16 cellular contexts compared by ENCODE assay signal in the genomic region with DNA sequence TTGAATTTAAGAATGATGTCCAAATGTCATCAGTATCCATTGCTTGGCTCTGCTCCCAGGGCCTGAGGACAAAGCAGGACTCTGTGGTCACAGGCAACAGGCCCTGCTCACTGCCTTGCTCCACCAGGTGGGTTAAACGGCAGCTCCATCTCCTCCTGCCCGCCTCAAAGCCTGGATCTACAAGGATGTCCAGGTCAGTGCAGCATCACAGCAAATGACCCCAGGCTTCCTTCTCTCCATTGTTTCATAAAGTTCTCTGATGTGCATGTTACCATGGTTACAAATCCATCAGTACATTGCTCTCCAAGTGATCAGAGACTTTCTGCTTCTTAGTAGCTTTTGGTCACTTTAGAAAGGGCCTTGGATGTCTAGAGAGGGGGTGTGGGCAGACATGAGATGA.
DNase-seq lines count a peak whose midpoint lies in the region; ATAC-seq, FAIRE-seq and TF ChIP-seq lines count a peak whose summit lies in the region.
"Had no signal": no experiment of that assay in that cellular context is flagged by ENCODE, and none has a peak within 500 bp of the region (broad histone marks: within the 10 kb centered on the region; RNA-seq: fewer than 3 reads in every experiment).

No MANE protein-coding gene starts in this region.

- TF ChIP-seq EP300 in HepG2 (IDR thresholded peaks at IDR 0.05; ENCODE audit: low read depth in 2 of 2, low read length in 2 of 2) (no peak), HepG2 (CRISPR knock-in tag; IDR thresholded peaks at IDR 0.05; ENCODE audit: borderline replicate concordance) (no peak)

- ATAC-seq in HepG2 (no peak), right lobe of liver (no peak)
- ATAC-seq: GM23338 had no signal

- no peak overlapping the region for H2AFZ ChIP-seq in HepG2 (ENCODE audit: low read length)
- H2AFZ ChIP-seq: GM23338 had no signal

- H4K20me1 ChIP-seq in HepG2 (ENCODE audit: insufficient read depth, low read length) = no peaks in the 10 kb centered on the region

- CTCF ChIA-PET in HepG2 (lab: Yijun Ruan, JAX; ENCODE audit: low intra/inter-chr PET ratio, low total read pairs) = no interaction called here

- DNase-seq in HepG2 (ENCODE audit: low spot score) = no peak
- no peak for DNase-seq in right lobe of liver
- peak; percentile 21 for DNase-seq in fibroblast of pulmonary artery (ENCODE audit: low read depth)
- DNase-seq in mesenteric fat pad (ENCODE audit: low spot score) = peak; percentile 51
- no peak for DNase-seq in urothelium cell line (ENCODE audit: low spot score)
- DNase-seq in SIG-M5 treated with dmso at 0.1 percent for 504 hours (lab: John Stamatoyannopoulos, UW; ENCODE audit: unreplicated experiment) = no peak
- no peak for DNase-seq in stimulated activated naive CD4-positive, alpha-beta T cell treated with Interleukin-2 at 50 U/mL for 16 hours (lab: John Stamatoyannopoulos, UW)
- DNase-seq in colonic mucosa = no peak
- DNase-seq: Caco-2; CD8-positive, alpha-beta memory T cell; DMS53; H7 had no signal

- intact Hi-C loops in HepG2 (cut with micrococcal nuclease; ENCODE audit: unreplicated experiment) (no loop called here), right lobe of liver (cut with DNase I) (no loop called here), colonic mucosa (cut with DNase I) (no loop called here)

- no peaks in the 10 kb centered on the region for H3K36me3 ChIP-seq in HepG2 (replicated peaks in 1 of 2; ENCODE audit: control insufficient read depth in 1 of 2, insufficient read depth in 2 of 2, low read length in 2 of 2)
- no peaks in the 10 kb centered on the region for H3K36me3 ChIP-seq in right lobe of liver
- no peaks in the 10 kb centered on the region for H3K36me3 ChIP-seq in colonic mucosa
- H3K36me3 ChIP-seq: BLaER1 had no signal

- TF ChIP-seq RAD21 in HepG2 (CRISPR knock-in tag; IDR thresholded peaks at IDR 0.05) = no peak

- no peak overlapping the region for H3K4me3 ChIP-seq in HepG2 (replicated peaks in 1 of 3; ENCODE audit: insufficient read depth in 1 of 3, low read depth in 2 of 3, low read length in 3 of 3)
- H3K4me3 ChIP-seq in right lobe of liver = no peak overlapping the region
- no peak overlapping the region for H3K4me3 ChIP-seq in fibroblast of pulmonary artery (replicated peaks; ENCODE audit: low read depth, low read length)
- no peak overlapping the region for H3K4me3 ChIP-seq in colonic mucosa
- H3K4me3 ChIP-seq: BLaER1, GM23338 had no signal

- no TSS peak for BruUV-seq in HepG2 (replicated peaks; lab: Mats Ljungman, UMichigan)

- in situ Hi-C loops in HepG2 (cut with HindIII; ENCODE audit: extremely low pct_ligation_motif_present, low pct_unique_long_range_greater_than_20kb) = no loop called here

- WGBS in HepG2 (ENCODE audit: low lambda C conversion rate) = 25% methylated on average over 2 of the region's 2 CpGs
- 53% methylated on average over 2 of the region's 2 CpGs for WGBS in right lobe of liver (ENCODE audit: insufficient coverage, low coverage, low lambda C conversion rate, missing lambda C conversion rate)

- H3K9ac ChIP-seq in HepG2 (ENCODE audit: insufficient read depth, low read depth, low read length) (no peak overlapping the region), colonic mucosa (ENCODE audit: low read depth in 2 of 2, low read length in 2 of 2) (no peak overlapping the region)
- H3K9ac ChIP-seq: BLaER1 had no signal

- H3K4me1 ChIP-seq in HepG2 (ENCODE audit: insufficient read depth, low read length) (no peaks in the 10 kb centered on the region), right lobe of liver (no peaks in the 10 kb centered on the region), colonic mucosa (no peaks in the 10 kb centered on the region)
- H3K4me1 ChIP-seq: Caco-2 had no signal

- TF ChIP-seq CTCF in HepG2 (CRISPR knock-in tag; IDR thresholded peaks at IDR 0.05) (no peak), right lobe of liver (IDR thresholded peaks at IDR 0.05) (no peak), fibroblast of pulmonary artery (IDR thresholded peaks at IDR 0.05; ENCODE audit: low read length, missing control alignments) (no peak), colonic mucosa (IDR thresholded peaks at IDR 0.05) (no peak)

- no peak for TF ChIP-seq POLR2A in HepG2 (IDR thresholded peaks at IDR 0.05; ENCODE audit: insufficient read depth in 1 of 2, low read depth in 2 of 2, low read length in 2 of 2)
- no peak for TF ChIP-seq POLR2A in right lobe of liver (IDR thresholded peaks at IDR 0.05)

- H3K27me3 ChIP-seq in HepG2 (ENCODE audit: control insufficient read depth in 1 of 2, insufficient read depth in 2 of 2, low read length in 2 of 2) = peaks cover 2 to 19% of the 10 kb centered on the region in 2 experiments
- no peaks in the 10 kb centered on the region for H3K27me3 ChIP-seq in right lobe of liver
- H3K27me3 ChIP-seq in colonic mucosa = no peaks in the 10 kb centered on the region

- POLR2A ChIA-PET in HepG2 (lab: Yijun Ruan, JAX) = no interaction called here

- FAIRE-seq in HepG2 (lab: Jason Lieb, UNC) (no peak), urothelium cell line (lab: Jason Lieb, UNC) (no peak)
- FAIRE-seq: GM18507 had no signal

- H3K79me2 ChIP-seq in HepG2 (ENCODE audit: insufficient read depth, low read length) = no peaks in the 10 kb centered on the region

- H3K27ac ChIP-seq in HepG2 (ENCODE audit: extremely low read length, insufficient read depth, low read length) (no peak overlapping the region), right lobe of liver (no peak overlapping the region), colonic mucosa (no peak overlapping the region)
- H3K27ac ChIP-seq: 22Rv1, BLaER1 had no signal

- H3K9me3 ChIP-seq in HepG2 (ENCODE audit: low read length) = no peaks in the 10 kb centered on the region
- no peaks in the 10 kb centered on the region for H3K9me3 ChIP-seq in right lobe of liver
- no peaks in the 10 kb centered on the region for H3K9me3 ChIP-seq in colonic mucosa
- H3K9me3 ChIP-seq: BLaER1, Caco-2 had no signal

- H3K4me2 ChIP-seq in HepG2 (ENCODE audit: low read depth, low read length) = no peak overlapping the region
- H3K4me2 ChIP-seq: BLaER1, GM23338 had no signal

TF ChIP-seq in HepG2, 621 proteins besides CTCF, POLR2A, EP300 and RAD21:
- TF ChIP-seq RFX1 (IDR thresholded peaks at IDR 0.05) (peak; percentile 18; the same call in 1 of the 2 replicates), ZNF609 (CRISPR knock-in tag; IDR thresholded peaks at IDR 0.05; ENCODE audit: borderline replicate concordance) (no peak), SYNCRIP (IDR thresholded peaks at IDR 0.05; ENCODE audit: insufficient read depth, low read depth, low read length) (no peak)

Comparison
In these comparisons a context has a peak if more than half of its experiments do, and no peak if none do; other contexts are left out.
1. DNase-seq: peak in fibroblast of pulmonary artery (single experiment) and mesenteric fat pad (single experiment); none in HepG2 (single experiment), right lobe of liver (0 of 3), urothelium cell line (single experiment), SIG-M5 treated with dmso at 0.1 percent for 504 hours (single experiment), stimulated activated naive CD4-positive, alpha-beta T cell treated with Interleukin-2 at 50 U/mL for 16 hours (single experiment) and colonic mucosa (single experiment).